7 cellular contexts compared by ENCODE assay signal in the genomic region with DNA sequence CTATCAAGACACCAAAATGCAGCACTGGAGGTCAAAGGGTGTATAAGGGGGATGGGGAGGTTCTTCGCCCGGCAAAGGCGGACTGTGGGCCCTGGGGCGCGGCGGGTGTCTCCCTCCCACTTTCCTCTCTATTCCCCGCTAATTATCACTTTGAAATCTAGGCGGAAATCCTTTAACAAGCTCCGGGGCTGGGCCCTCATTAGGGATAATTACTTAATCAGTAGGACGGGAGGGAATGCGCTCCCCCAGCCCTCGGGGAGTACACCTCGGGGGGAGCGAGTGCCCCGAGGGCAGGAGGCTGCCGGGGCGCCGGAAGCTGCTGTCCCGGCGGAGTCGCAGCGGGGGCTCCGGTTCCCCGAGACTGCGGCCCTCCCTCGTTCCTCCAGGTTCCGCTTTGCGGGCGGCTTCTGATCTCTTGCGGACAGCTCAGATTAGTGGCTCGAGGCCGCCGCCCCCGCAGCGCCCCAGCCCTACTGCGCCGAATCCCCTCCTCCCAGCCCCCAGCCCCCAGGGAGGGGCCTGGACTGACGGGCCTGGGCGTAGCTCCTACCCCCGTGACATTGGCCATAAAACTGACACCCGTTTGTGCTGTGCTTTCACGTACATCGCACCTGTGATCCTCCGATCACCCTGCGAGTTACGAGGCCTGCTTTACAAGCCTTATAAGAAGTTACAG. TPM values are rescaled to one million over a fixed set of nuclear protein-coding genes. Genes with fewer than 3 reads are reported as not detected.
DNase-seq lines count a peak whose midpoint lies in the region; ATAC-seq and TF ChIP-seq lines count a peak whose summit lies in the region.

No MANE protein-coding gene starts in this region.

- in situ Hi-C loops in KBM-7 (cut with MboI; ENCODE audit: low pct_unique_long_range_greater_than_20kb, low sequenced_read_pairs) = no loop called here

- H3K4me3 ChIP-seq in choroid plexus epithelial cell (ENCODE audit: low read depth, low read length) = peak overlapping the region; percentile 57
- peak overlapping the region; percentile 23 to 43 (median 28) for H3K4me3 ChIP-seq in right lobe of liver

- peak; percentile 74 for DNase-seq in KBM-7
- DNase-seq in activated CD4-positive, CD25-positive, alpha-beta regulatory T cell treated with anti-CD3 and anti-CD28 coated beads, Interleukin-2, amount 50 U/mL, for 72 hours = peak; percentile 67
- DNase-seq in choroid plexus epithelial cell (ENCODE audit: low read depth) = peak; percentile 39
- DNase-seq in right lobe of liver = peak in 2 of 3 donors; percentile 52 to 69
- DNase-seq in stimulated activated CD4-positive, alpha-beta T cell treated with anti-CD3 and anti-CD28 coated beads, Interleukin-4, amount 100 ng/mL, for 4 hours = peak; percentile 73 to 76
- DNase-seq in COLO829 (ENCODE audit: low spot score) = no peak

- no peaks in the 10 kb centered on the region for H3K36me3 ChIP-seq in right lobe of liver

- 17% methylated on average over 10 of the region's 46 CpGs for WGBS in right lobe of liver (ENCODE audit: insufficient coverage, low coverage, low lambda C conversion rate, missing lambda C conversion rate)

- peak overlapping the region in 1 of 3 donors; percentile 20 for H3K27ac ChIP-seq in right lobe of liver

- TF ChIP-seq POLR2A in GM19193 (IDR thresholded peaks at IDR 0.05; ENCODE audit: extremely low read depth, insufficient read depth, insufficient read length) (peak; percentile 76), right lobe of liver (IDR thresholded peaks at IDR 0.05) (no peak)

- intact Hi-C loops in right lobe of liver (cut with DNase I) = no loop called here

- TF ChIP-seq CTCF in choroid plexus epithelial cell (conservative IDR thresholded peaks at IDR 0.05; ENCODE audit: low read depth, low read length) = no peak
- TF ChIP-seq CTCF in right lobe of liver (IDR thresholded peaks at IDR 0.05) = no peak

- ATAC-seq in right lobe of liver = peak; percentile 51 to 79 (median 60)

- peaks cover 0 to 8% of the 10 kb centered on the region in 2 donors for H3K27me3 ChIP-seq in right lobe of liver

- H3K9me3 ChIP-seq in right lobe of liver = no peaks in the 10 kb centered on the region

- H3K4me1 ChIP-seq in right lobe of liver = peaks cover 0 to 7% (median 0%) of the 10 kb centered on the region in 4 donors

RNA-seq across cellular contexts. Expression of gene MUCL3, which starts 14.7 kb away (rescaled TPM):
- not detected for total RNA-seq in right lobe of liver

RNA-seq across cellular contexts. Expression of gene SFTA2, which starts 23.5 kb away (rescaled TPM):
- not detected for total RNA-seq in right lobe of liver

RNA-seq across cellular contexts. Expression of gene MUC21, which starts 28.0 kb away (rescaled TPM):
- under 1 TPM in 1 of 6 experiments, not detected in 5; 0.11 TPM for total RNA-seq in right lobe of liver

RNA-seq across cellular contexts. Expression of gene VARS2, which starts 41.5 kb away (rescaled TPM):
- 10 to 100 TPM; 21.5 to 36.1 (median 25.9) TPM for total RNA-seq in right lobe of liver

RNA-seq across cellular contexts. Expression of gene GTF2H4, which starts 47.5 kb away (rescaled TPM):
- 10 to 100 TPM in 4 of 6 experiments, 1 to 10 TPM in 2; 3.6 to 21.1 (median 17.3) TPM for total RNA-seq in right lobe of liver
